In genomic region chr2:222424281-222424728, GRCh38 we compare ENCODE assay signal across 8 cellular contexts. TPM values are rescaled to one million over a fixed set of nuclear protein-coding genes. Genes with fewer than 3 reads are reported as not detected.
DNase-seq lines count a peak whose midpoint lies in the region; ATAC-seq, FAIRE-seq and TF ChIP-seq lines count a peak whose summit lies in the region.

SGPP2 (plus strand) TSS chr2:222424543; CDS start chr2:222424603, 60 bp downstream.

- no peak within 1 kb of the TSS for H2AFZ ChIP-seq in keratinocyte (ENCODE audit: control insufficient read depth, low read length)

- dilution Hi-C loops in keratinocyte (cut with MboI; ENCODE audit: extremely low pct_ligation_motif_present, low sequenced_read_pairs): no loop called here

- H3K9ac ChIP-seq in adipocyte (ENCODE audit: low read length): no peak within 1 kb of the TSS
- H3K9ac ChIP-seq in keratinocyte (ENCODE audit: control insufficient read depth, extremely low read depth, insufficient read depth, low read length): no peak within 1 kb of the TSS

- H3K4me3 ChIP-seq in LNCaP clone FGC (ENCODE audit: low read depth, low read length) (peak within 1 kb of the TSS; percentile 44), adipocyte (ENCODE audit: low read length) (peak within 1 kb of the TSS; percentile 45), keratinocyte (ENCODE audit: control insufficient read depth in 2 of 3, extremely low read depth in 1 of 3, insufficient read depth in 2 of 3, low read depth in 1 of 3, low read length in 3 of 3) (peak within 1 kb of the TSS; percentile 7 to 38 (median 29))

- H4K20me1 ChIP-seq in keratinocyte (ENCODE audit: control insufficient read depth, extremely low read depth, insufficient read depth, low read length): no peaks in the 10 kb centered on the region

- H3K9me1 ChIP-seq in keratinocyte (ENCODE audit: control insufficient read depth, extremely low read depth, insufficient read depth, low read length): no peaks in the 10 kb centered on the region

- H3K4me1 ChIP-seq in adipocyte (ENCODE audit: control insufficient read depth, insufficient read depth, low read length) (no peaks in the 10 kb centered on the region), keratinocyte (ENCODE audit: control insufficient read depth, extremely low read depth, insufficient read depth, low read length) (no peaks in the 10 kb centered on the region)

- H3K36me3 ChIP-seq in adipocyte (ENCODE audit: control insufficient read depth, insufficient read depth, low read length, severe bottlenecking) (no peaks in the 10 kb centered on the region), keratinocyte (ENCODE audit: control insufficient read depth in 2 of 2, extremely low read depth in 1 of 2, insufficient read depth in 2 of 2, low read length in 2 of 2) (no peaks in the 10 kb centered on the region)

- no peak for FAIRE-seq in keratinocyte (lab: Jason Lieb, UNC)

- no peak within 1 kb of the TSS for H3K27ac ChIP-seq in keratinocyte (ENCODE audit: control insufficient read depth, insufficient read depth, low read length)

- H3K9me3 ChIP-seq in adipocyte (ENCODE audit: control insufficient read depth, low read length) (peaks cover 4% of the 10 kb centered on the region), keratinocyte (ENCODE audit: control insufficient read depth, low read depth, low read length) (no peaks in the 10 kb centered on the region)

- no peaks in the 10 kb centered on the region for H3K79me2 ChIP-seq in keratinocyte (ENCODE audit: control insufficient read depth, insufficient read depth, low read length)

- peaks cover 55% of the 10 kb centered on the region for H3K27me3 ChIP-seq in adipocyte (replicated peaks; ENCODE audit: control insufficient read depth, insufficient read depth, low read length)
- H3K27me3 ChIP-seq in keratinocyte (ENCODE audit: control insufficient read depth, extremely low read depth, insufficient read depth, low read length): peaks cover 16% of the 10 kb centered on the region

- ATAC-seq in GM21526 (IDR thresholded peaks at IDR 0.05; ENCODE audit: low FRiP score, unreplicated experiment): peak; percentile 27

- peak within 1 kb of the TSS; percentile 74 for H3K4me2 ChIP-seq in keratinocyte (ENCODE audit: control insufficient read depth, extremely low read depth, insufficient read depth, low read depth, low read length)

- TF ChIP-seq CTCF in GM10266 (IDR thresholded peaks at IDR 0.05; ENCODE audit: control insufficient read depth, insufficient read depth, low read depth, missing control alignments) (peak; percentile 25), LNCaP clone FGC (IDR thresholded peaks at IDR 0.05; ENCODE audit: control insufficient read depth, extremely low read depth, insufficient read depth) (no peak), keratinocyte (optimal IDR thresholded peaks at IDR 0.05 in 1 of 3, IDR thresholded peaks at IDR 0.05 in 1 of 3, conservative IDR thresholded peaks at IDR 0.05 in 1 of 3; ENCODE audit: extremely low read depth in 1 of 3, insufficient read depth in 2 of 3, low read length in 3 of 3) (no peak)

- peak; percentile 67 for DNase-seq in GM10266 (ENCODE audit: extremely low spot score)
- DNase-seq in LNCaP clone FGC (ENCODE audit: low read depth): no peak
- no peak for DNase-seq in adipocyte (ENCODE audit: low read depth)
- DNase-seq in keratinocyte (ENCODE audit: low read depth, low spot score): no peak
- peak; percentile 13 to 22 for DNase-seq in stimulated activated CD4-positive, alpha-beta T cell treated with anti-CD3 and anti-CD28 coated beads, Interleukin-4, amount 100 ng/mL, for 4 hours
- DNase-seq in NOMO-1 treated with DMSO at 0.1 percent for 48 hours (lab: John Stamatoyannopoulos, UW; ENCODE audit: unreplicated experiment): no peak
- no peak for DNase-seq in HUDEP-2 (lab: John Stamatoyannopoulos, UW; ENCODE audit: unreplicated experiment in 76 of 76)

RNA-seq across cellular contexts. Expression of gene SGPP2, which starts in this region (rescaled TPM):
- 0.76 to 7.3 TPM (median 2.6 TPM) in 3 replicates for polyA plus RNA-seq in keratinocyte
- 5.0 TPM for polyA plus RNA-seq in keratinocyte (2011; ENCODE audit: low read depth)
- polyA plus RNA-seq in keratinocyte (2011; cell fraction: cytosol; rRNA removed): 3.0 and 4.1 TPM in 2 replicates
- polyA plus RNA-seq in keratinocyte (2011; cell fraction: nucleus; rRNA removed): 4.8 and 5.8 TPM in 2 replicates
- polyA plus RNA-seq in keratinocyte (2012; ENCODE audit: low replicate concordance): 0.93 and 21.7 TPM in 2 replicates
- 1.7 to 12.1 TPM (median 3.9 TPM) in 3 replicates for polyA minus RNA-seq in keratinocyte
- polyA minus RNA-seq in keratinocyte (2011; cell fraction: cytosol; rRNA and poly(A)+ RNA removed): 3.6 TPM
- 4.8 and 5.2 TPM in 2 replicates for polyA minus RNA-seq in keratinocyte (2011; cell fraction: nucleus; rRNA and poly(A)+ RNA removed)

Comparison
In these comparisons a context has a peak if more than half of its experiments do, and no peak if none do; other contexts are left out.
1. DNase-seq: peak in GM10266 (single experiment) and stimulated activated CD4-positive, alpha-beta T cell treated with anti-CD3 and anti-CD28 coated beads, Interleukin-4, amount 100 ng/mL, for 4 hours (2 of 2); none in LNCaP clone FGC (single experiment), adipocyte (single experiment), keratinocyte (single experiment), NOMO-1 treated with DMSO at 0.1 percent for 48 hours (single experiment) and HUDEP-2 (0 of 76).
2. Peak in every context shown above with its lines, with median percentiles within 50 percentile points of each other: H3K4me3 ChIP-seq.